11 cellular contexts compared by ENCODE assay signal in the genomic region with DNA sequence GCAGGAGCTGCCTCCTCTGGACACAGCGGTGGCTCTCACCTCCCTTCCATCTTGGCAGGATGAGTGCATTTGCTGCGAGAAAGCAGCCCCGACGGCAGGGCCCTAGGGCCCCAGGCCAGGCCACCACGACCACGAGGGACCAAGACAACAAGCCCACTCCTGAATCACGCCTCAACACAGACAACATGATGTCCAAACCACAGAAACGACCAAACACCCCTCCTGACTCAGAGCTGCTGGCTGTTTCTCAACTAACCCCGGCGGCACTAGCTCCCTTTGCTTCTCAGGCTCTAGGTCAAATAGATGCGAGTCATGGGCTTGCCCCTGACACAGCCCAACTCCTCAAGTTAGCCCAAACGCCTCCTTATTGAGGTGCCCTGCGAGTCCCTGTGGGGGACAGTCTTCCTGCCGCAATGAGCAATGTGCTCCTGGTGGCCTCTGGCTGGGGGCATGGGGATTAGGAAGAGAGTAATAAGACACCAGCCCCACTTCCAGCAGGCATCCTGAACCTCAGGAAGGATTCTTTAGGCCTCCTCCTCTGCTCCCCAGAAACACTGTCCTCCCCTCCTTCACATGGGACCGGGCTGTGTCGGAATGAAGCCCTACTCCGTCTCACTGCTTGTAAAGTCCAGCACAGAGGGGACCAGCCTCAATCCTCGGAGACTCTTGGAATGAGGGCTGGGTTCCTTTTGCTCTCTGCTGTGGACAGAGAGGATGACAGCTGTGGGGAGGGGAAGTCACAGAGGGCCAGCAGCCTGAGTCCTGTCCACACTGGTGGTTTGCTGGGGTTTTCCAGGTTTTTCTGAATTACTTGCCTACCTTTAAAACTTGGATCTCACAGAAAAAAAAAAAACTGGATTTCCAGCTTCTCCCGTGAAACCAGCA. TPM values are rescaled to one million over a fixed set of nuclear protein-coding genes. Genes with fewer than 3 reads are reported as not detected.
DNase-seq lines count a peak whose midpoint lies in the region; ATAC-seq and TF ChIP-seq lines count a peak whose summit lies in the region.
"Had no signal": no experiment of that assay in that cellular context is flagged by ENCODE, and none has a peak within 500 bp of the region (broad histone marks: within the 10 kb centered on the region; RNA-seq: fewer than 3 reads in every experiment).

No MANE protein-coding gene starts in this region.

- peaks cover 85% of the 10 kb centered on the region for H3K36me3 Mint-ChIP-seq in GM23338 (ENCODE audit: low read depth)
- H3K36me3 Mint-ChIP-seq in activated T-helper 1 cell treated with anti-CD3 and anti-CD28 coated beads, Interleukin-12 subunit alpha, Interleukin-12 subunit beta, Interleukin-2, Interleukin-4 antibody, amounts not matched to agents 30 ng/mL and 10 ng/mL and 1 ng/mL, durations not matched to agents 14 hours and 24 hours and 36 hours (ENCODE audit: low read depth), result peaks cover 56% of the 10 kb centered on the region

- H3K9me2 ChIP-seq in GM23338 (ENCODE audit: insufficient read depth), result no peaks in the 10 kb centered on the region

- H3K27ac Mint-ChIP-seq in GM23338, result peak overlapping the region; percentile 90
- H3K27ac Mint-ChIP-seq in activated T-helper 1 cell treated with anti-CD3 and anti-CD28 coated beads, Interleukin-12 subunit alpha, Interleukin-12 subunit beta, Interleukin-2, Interleukin-4 antibody, amounts not matched to agents 30 ng/mL and 10 ng/mL and 1 ng/mL, durations not matched to agents 14 hours and 24 hours and 36 hours, result peak overlapping the region; percentile 63

- H3K4me1 ChIP-seq in ACC112 (ENCODE audit: control insufficient read depth, insufficient read depth, low read length, unreplicated experiment) (peaks cover 19% of the 10 kb centered on the region), GM23338 (ENCODE audit: insufficient read depth) (peaks cover 5% of the 10 kb centered on the region; the same call in 1 of the 2 replicates)

- DNase-seq in GM23338 (ENCODE audit: low spot score) (no peak), iris pigment epithelial cell (ENCODE audit: low read depth) (peak; percentile 89), NCI-H69 (lab: John Stamatoyannopoulos, UW) (no peak)
- no peak for DNase-seq in activated T-helper 1 cell treated with anti-CD3 and anti-CD28 coated beads, Interleukin-12 subunit alpha, Interleukin-12 subunit beta, Interleukin-2, Interleukin-4 antibody, amounts not matched to agents 30 ng/mL and 10 ng/mL and 1 ng/mL, durations not matched to agents 14 hours and 24 hours and 36 hours (ENCODE audit: low spot score)
- DNase-seq: activated CD4-positive, alpha-beta T cell treated with anti-CD3 and anti-CD28 coated beads for 4 hours; DMS 273 treated with DMSO at 0.1 percent for 48 hours had no signal

- peaks cover 12% of the 10 kb centered on the region; the same call in 1 of the 2 replicates for H3F3A ChIP-seq in GM23338 (replicated peaks; ENCODE audit: low read depth)

- H3K79me2 ChIP-seq in ACC112 (ENCODE audit: control insufficient read depth, insufficient read depth, low read length, unreplicated experiment) (peaks cover 79% of the 10 kb centered on the region), GM23338 (replicated peaks; ENCODE audit: insufficient read depth) (peaks cover 98% of the 10 kb centered on the region)

- H3K4me3 ChIP-seq in ACC112 (ENCODE audit: low read depth, low read length) (no peak overlapping the region), GM23338 (no peak overlapping the region)

- H3K27me3 ChIP-seq in ACC112 (ENCODE audit: insufficient read depth, low read length), result no peaks in the 10 kb centered on the region
- H3K27me3 ChIP-seq in GM23338 (ENCODE audit: insufficient read depth), result no peaks in the 10 kb centered on the region

- peaks cover 28% of the 10 kb centered on the region for H3K27me3 Mint-ChIP-seq in GM23338 (ENCODE audit: insufficient read depth, low read depth, poor library complexity)
- H3K27me3 Mint-ChIP-seq in activated T-helper 1 cell treated with anti-CD3 and anti-CD28 coated beads, Interleukin-12 subunit alpha, Interleukin-12 subunit beta, Interleukin-2, Interleukin-4 antibody, amounts not matched to agents 30 ng/mL and 10 ng/mL and 1 ng/mL, durations not matched to agents 14 hours and 24 hours and 36 hours (ENCODE audit: insufficient read depth), result no peaks in the 10 kb centered on the region
- H3K27me3 Mint-ChIP-seq: type B pancreatic cell had no signal

- H4K20me1 ChIP-seq in GM23338 (replicated peaks; ENCODE audit: insufficient read depth), result peaks cover 71% of the 10 kb centered on the region

- TF ChIP-seq CTCF in GM23338 (conservative IDR thresholded peaks at IDR 0.05; ENCODE audit: low read depth in 2 of 2), result no peak

- peaks cover 5% of the 10 kb centered on the region; the same call in 1 of the 2 replicates for H3K36me3 ChIP-seq in ACC112 (ENCODE audit: insufficient read depth, low read length)
- peaks cover 13% of the 10 kb centered on the region; the same call in 1 of the 2 replicates for H3K36me3 ChIP-seq in GM23338 (ENCODE audit: insufficient read depth)

- H2AFZ ChIP-seq in ACC112 (ENCODE audit: low read length, unreplicated experiment) (no peak overlapping the region), GM23338 (no peak overlapping the region)

- no peak overlapping the region for H3K4me2 ChIP-seq in GM23338

- H3K4me1 Mint-ChIP-seq in GM23338, result peaks cover 48% of the 10 kb centered on the region
- H3K4me1 Mint-ChIP-seq in activated T-helper 1 cell treated with anti-CD3 and anti-CD28 coated beads, Interleukin-12 subunit alpha, Interleukin-12 subunit beta, Interleukin-2, Interleukin-4 antibody, amounts not matched to agents 30 ng/mL and 10 ng/mL and 1 ng/mL, durations not matched to agents 14 hours and 24 hours and 36 hours (ENCODE audit: low read depth), result peaks cover 39% of the 10 kb centered on the region

- no peaks in the 10 kb centered on the region for H3K9me3 Mint-ChIP-seq in GM23338
- H3K9me3 Mint-ChIP-seq in activated T-helper 1 cell treated with anti-CD3 and anti-CD28 coated beads, Interleukin-12 subunit alpha, Interleukin-12 subunit beta, Interleukin-2, Interleukin-4 antibody, amounts not matched to agents 30 ng/mL and 10 ng/mL and 1 ng/mL, durations not matched to agents 14 hours and 24 hours and 36 hours, result no peaks in the 10 kb centered on the region
- H3K9me3 Mint-ChIP-seq: type B pancreatic cell had no signal

- H3K27ac ChIP-seq in ACC112 (ENCODE audit: low read depth, low read length) (peak overlapping the region; percentile 61; the same call in 1 of the 2 replicates), GM23338 (ENCODE audit: low read depth) (peak overlapping the region; percentile 39; the same call in 1 of the 2 replicates)

- no peak overlapping the region; the same call in 2 of the 3 replicates for H3K4me3 Mint-ChIP-seq in GM23338
- H3K4me3 Mint-ChIP-seq in activated T-helper 1 cell treated with anti-CD3 and anti-CD28 coated beads, Interleukin-12 subunit alpha, Interleukin-12 subunit beta, Interleukin-2, Interleukin-4 antibody, amounts not matched to agents 30 ng/mL and 10 ng/mL and 1 ng/mL, durations not matched to agents 14 hours and 24 hours and 36 hours, result no peak overlapping the region
- H3K4me3 Mint-ChIP-seq: type B pancreatic cell had no signal

- ATAC-seq in GM23338, result peak; percentile 19
- ATAC-seq in GM19455 (IDR thresholded peaks at IDR 0.05; ENCODE audit: unreplicated experiment), result no peak
- no peak for ATAC-seq in HG03432 (IDR thresholded peaks at IDR 0.05; ENCODE audit: unreplicated experiment)
- ATAC-seq in HG02610 (IDR thresholded peaks at IDR 0.05; ENCODE audit: unreplicated experiment), result no peak

- intact Hi-C loops in activated T-helper 1 cell treated with anti-CD3 and anti-CD28 coated beads, Interleukin-12 subunit alpha, Interleukin-12 subunit beta, Interleukin-2, Interleukin-4 antibody, amounts not matched to agents 30 ng/mL and 10 ng/mL and 1 ng/mL, durations not matched to agents 14 hours and 24 hours and 36 hours (cut with micrococcal nuclease), result no loop called here

RNA-seq across cellular contexts. Expression of gene ATF5, which starts 6.9 kb away (rescaled TPM):
- total RNA-seq in GM23338 (2014; rRNA removed; shearing (Covaris generic)), result 7.4 and 8.2 TPM in 2 replicates
- 9.6 and 10.3 TPM in 2 replicates for polyA plus RNA-seq in GM23338 (2016; fragmentation: Nextera tagmentation; extraction: Ambion mirVana)
- total RNA-seq in activated T-helper 1 cell treated with anti-CD3 and anti-CD28 coated beads, Interleukin-12 subunit alpha, Interleukin-12 subunit beta, Interleukin-2, Interleukin-4 antibody, amounts not matched to agents 30 ng/mL and 10 ng/mL and 1 ng/mL, durations not matched to agents 14 hours and 24 hours and 36 hours, result 50.7 and 52.0 TPM in 2 replicates

RNA-seq across cellular contexts. Expression of gene NUP62, which starts 7.2 kb away (rescaled TPM):
- total RNA-seq in GM23338 (2014; rRNA removed; shearing (Covaris generic)), result 87.7 and 99.4 TPM in 2 replicates
- 54.0 and 55.5 TPM in 2 replicates for polyA plus RNA-seq in GM23338 (2016; fragmentation: Nextera tagmentation; extraction: Ambion mirVana)
- 231 and 238 TPM in 2 replicates for total RNA-seq in activated T-helper 1 cell treated with anti-CD3 and anti-CD28 coated beads, Interleukin-12 subunit alpha, Interleukin-12 subunit beta, Interleukin-2, Interleukin-4 antibody, amounts not matched to agents 30 ng/mL and 10 ng/mL and 1 ng/mL, durations not matched to agents 14 hours and 24 hours and 36 hours

RNA-seq across cellular contexts. Expression of gene IL4I1, which starts 25.4 kb away (rescaled TPM):
- total RNA-seq in GM23338 (2014; rRNA removed; shearing (Covaris generic)), result 0.50 and 0.69 TPM in 2 replicates
- 0.57 and 0.60 TPM in 2 replicates for polyA plus RNA-seq in GM23338 (2016; fragmentation: Nextera tagmentation; extraction: Ambion mirVana)
- 50.0 and 51.5 TPM in 2 replicates for total RNA-seq in activated T-helper 1 cell treated with anti-CD3 and anti-CD28 coated beads, Interleukin-12 subunit alpha, Interleukin-12 subunit beta, Interleukin-2, Interleukin-4 antibody, amounts not matched to agents 30 ng/mL and 10 ng/mL and 1 ng/mL, durations not matched to agents 14 hours and 24 hours and 36 hours

RNA-seq across cellular contexts. Expression of gene SIGLEC11, which starts 38.9 kb away (rescaled TPM):
- total RNA-seq in GM23338 (2014; rRNA removed; shearing (Covaris generic)), result not detected in 2 replicates
- polyA plus RNA-seq in GM23338 (2016; fragmentation: Nextera tagmentation; extraction: Ambion mirVana), result not detected in 2 replicates
- total RNA-seq in activated T-helper 1 cell treated with anti-CD3 and anti-CD28 coated beads, Interleukin-12 subunit alpha, Interleukin-12 subunit beta, Interleukin-2, Interleukin-4 antibody, amounts not matched to agents 30 ng/mL and 10 ng/mL and 1 ng/mL, durations not matched to agents 14 hours and 24 hours and 36 hours, result not detected in 2 replicates

RNA-seq across cellular contexts. Expression of gene TBC1D17, which starts 44.6 kb away (rescaled TPM):
- 12.1 and 19.3 TPM in 2 replicates for total RNA-seq in GM23338 (2014; rRNA removed; shearing (Covaris generic))
- polyA plus RNA-seq in GM23338 (2016; fragmentation: Nextera tagmentation; extraction: Ambion mirVana), result 39.5 and 43.1 TPM in 2 replicates
- 38.7 and 41.8 TPM in 2 replicates for total RNA-seq in activated T-helper 1 cell treated with anti-CD3 and anti-CD28 coated beads, Interleukin-12 subunit alpha, Interleukin-12 subunit beta, Interleukin-2, Interleukin-4 antibody, amounts not matched to agents 30 ng/mL and 10 ng/mL and 1 ng/mL, durations not matched to agents 14 hours and 24 hours and 36 hours

Comparison
In these comparisons a context has a peak if more than half of its experiments do, and no peak if none do; other contexts are left out.
1. RNA of gene IL4I1, which starts 25.4 kb away (total RNA-seq): 50.0 to 51.5 TPM in activated T-helper 1 cell treated with anti-CD3 and anti-CD28 coated beads, Interleukin-12 subunit alpha, Interleukin-12 subunit beta, Interleukin-2, Interleukin-4 antibody, amounts not matched to agents 30 ng/mL and 10 ng/mL and 1 ng/mL, durations not matched to agents 14 hours and 24 hours and 36 hours; 0.50 to 0.69 TPM in GM23338; every median in the first group is over 10 times any median in the second.